Comparison of ENCODE assay signal across 18 cellular contexts in genomic region chr21:41048636-41049035, GRCh38.
DNase-seq lines count a peak whose midpoint lies in the region; ATAC-seq and TF ChIP-seq lines count a peak whose summit lies in the region.
"Had no signal": no experiment of that assay in that cellular context is flagged by ENCODE, and none has a peak within 500 bp of the region (broad histone marks: within the 10 kb centered on the region; RNA-seq: fewer than 3 reads in every experiment).

No MANE protein-coding gene starts in this region.

- no peaks in the 10 kb centered on the region; the same call in 1 of the 2 replicates for H3K27me3 Mint-ChIP-seq in WTC11 (ENCODE audit: low read depth)

- H2AFZ ChIP-seq in smooth muscle cell (ENCODE audit: low read depth), result no peak overlapping the region

- no peak overlapping the region for H3K9ac ChIP-seq in smooth muscle cell (ENCODE audit: low read depth)
- H3K9ac ChIP-seq: BLaER1 had no signal

- H3K9me3 ChIP-seq in smooth muscle cell (replicated peaks; ENCODE audit: low read depth), result no peaks in the 10 kb centered on the region
- H3K9me3 ChIP-seq: BLaER1 had no signal

- H3K4me1 ChIP-seq in smooth muscle cell (ENCODE audit: low read depth), result no peaks in the 10 kb centered on the region
- H3K4me1 ChIP-seq: BLaER1 had no signal

- no peak overlapping the region for H3K4me3 Mint-ChIP-seq in WTC11
- H3K4me3 Mint-ChIP-seq: CD14-positive monocyte; CD4-positive, alpha-beta memory T cell; H9; IgD-negative memory B cell had no signal

- no peaks in the 10 kb centered on the region for H3K36me3 ChIP-seq in smooth muscle cell (ENCODE audit: low read depth)
- H3K36me3 ChIP-seq: BLaER1 had no signal

- peak overlapping the region; percentile 46 for H3K4me2 ChIP-seq in smooth muscle cell
- H3K4me2 ChIP-seq: BLaER1 had no signal

- no peaks in the 10 kb centered on the region for H3K27me3 ChIP-seq in smooth muscle cell (ENCODE audit: low read depth)
- H3K27me3 ChIP-seq: BLaER1 had no signal

- CTCF ChIA-PET in GM10248 (lab: Yijun Ruan, JAX) (interaction anchor here (2.0 kb wide), 1 partner anchor 20 kb away, joined by 5 read pairs; no protein-coding TSS in a partner anchor), WTC11 (lab: Charles Lee) (interaction anchor here (1.2 kb wide), 1 partner anchor 22 kb away, joined by 4 read pairs; no protein-coding TSS in a partner anchor)

- no peak for ATAC-seq in WTC11
- ATAC-seq: HepG2 had no signal

- H3K79me2 ChIP-seq in smooth muscle cell (ENCODE audit: low read depth), result no peaks in the 10 kb centered on the region

- H3K4me1 Mint-ChIP-seq in WTC11, result peaks cover 17% of the 10 kb centered on the region
- H3K4me1 Mint-ChIP-seq: CD14-positive monocyte; CD4-positive, alpha-beta memory T cell; IgD-negative memory B cell had no signal

- H3K27ac Mint-ChIP-seq in WTC11, result no peak overlapping the region
- H3K27ac Mint-ChIP-seq: CD14-positive monocyte; CD4-positive, alpha-beta memory T cell; H9; IgD-negative memory B cell had no signal

- no peaks in the 10 kb centered on the region for H3K36me3 Mint-ChIP-seq in WTC11
- H3K36me3 Mint-ChIP-seq: CD14-positive monocyte; CD4-positive, alpha-beta memory T cell; IgD-negative memory B cell had no signal

- H4K20me1 ChIP-seq in smooth muscle cell (ENCODE audit: low read depth), result no peaks in the 10 kb centered on the region
- H4K20me1 ChIP-seq: BLaER1 had no signal

- no peak overlapping the region for H3K4me3 ChIP-seq in smooth muscle cell
- H3K4me3 ChIP-seq: BLaER1 had no signal

- H3K9me3 Mint-ChIP-seq in WTC11, result peaks cover 7% of the 10 kb centered on the region
- H3K9me3 Mint-ChIP-seq: CD14-positive monocyte, H9 had no signal

- POLR2A ChIA-PET in GM10248 (lab: Yijun Ruan, JAX) (no interaction called here), WTC11 (lab: Charles Lee) (no interaction called here)

- no peaks in the 10 kb centered on the region for H3F3A ChIP-seq in smooth muscle cell (ENCODE audit: low read depth)

- 70% methylated on average over 4 of the region's 4 CpGs for WGBS in smooth muscle cell (ENCODE audit: low lambda C conversion rate)

- TF ChIP-seq CTCF in GM10248 (IDR thresholded peaks at IDR 0.05; ENCODE audit: control extremely low read depth, extremely low read depth, low read depth, missing control alignments) (no peak), VCaP (conservative IDR thresholded peaks at IDR 0.05) (no peak), smooth muscle cell (IDR thresholded peaks at IDR 0.05; ENCODE audit: borderline replicate concordance, insufficient read depth, poor library complexity, severe bottlenecking) (no peak), WTC11 (IDR thresholded peaks at IDR 0.05) (no peak)

- H3K27ac ChIP-seq in VCaP (peak overlapping the region; percentile 94; the same call in 1 of the 2 replicates), smooth muscle cell (ENCODE audit: low read depth) (no peak overlapping the region)
- H3K27ac ChIP-seq: BLaER1 had no signal

- DNase-seq in GM10248 (ENCODE audit: extremely low spot score) (peak; percentile 1), medulla oblongata (ENCODE audit: extremely low spot score) (peak; percentile 60), smooth muscle cell (lab: John Stamatoyannopoulos, UW; ENCODE audit: unreplicated experiment) (no peak), NCI-H510A (lab: John Stamatoyannopoulos, UW) (no peak), WTC11 (ENCODE audit: low spot score) (no peak)
- DNase-seq in activated T-cell treated with anti-CD3 and anti-CD28 coated beads, Interleukin-2, amount 50 U/mL, for 1 hour, result no peak
- DNase-seq: 8988T; CD4-positive, alpha-beta memory T cell; DMS 273 treated with DMSO at 0.1 percent for 48 hours; DMS53; DND-41; EL; H9 had no signal

TF ChIP-seq in WTC11, 78 proteins besides CTCF, POLR2A, EP300 and RAD21:
- TF ChIP-seq HMGA2 (CRISPR knock-in tag; IDR thresholded peaks at IDR 0.05), result no peak
- TF ChIP-seq ZNF396 (CRISPR knock-in tag; IDR thresholded peaks at IDR 0.05; ENCODE audit: borderline replicate concordance), result no peak
- no peak for TF ChIP-seq ETV6 (CRISPR knock-in tag; IDR thresholded peaks at IDR 0.05)
- no peak for TF ChIP-seq PREB (CRISPR knock-in tag; IDR thresholded peaks at IDR 0.05; ENCODE audit: borderline replicate concordance)
- TF ChIP-seq MAX (CRISPR knock-in tag; IDR thresholded peaks at IDR 0.05), result no peak
- no peak for TF ChIP-seq JUN (CRISPR knock-in tag; IDR thresholded peaks at IDR 0.05)
- no peak for TF ChIP-seq MLX (CRISPR knock-in tag; IDR thresholded peaks at IDR 0.05)
- TF ChIP-seq GABPB1 (CRISPR knock-in tag; IDR thresholded peaks at IDR 0.05), result no peak
- no peak for TF ChIP-seq GRHL2 (CRISPR knock-in tag; IDR thresholded peaks at IDR 0.05; ENCODE audit: insufficient replicate concordance, severe bottlenecking)
TF ChIP-seq in WTC11: peak in this region for 0.

Comparison
In these comparisons a context has a peak if more than half of its experiments do, and no peak if none do; other contexts are left out.
1. DNase-seq: peak in GM10248 (single experiment) and medulla oblongata (single experiment); none in smooth muscle cell (single experiment), NCI-H510A (single experiment), WTC11 (single experiment) and activated T-cell treated with anti-CD3 and anti-CD28 coated beads, Interleukin-2, amount 50 U/mL, for 1 hour (single experiment).